17 cellular contexts compared by ENCODE assay signal in genomic region chr9:121738391-121738790, GRCh38.
DNase-seq lines count a peak whose midpoint lies in the region; FAIRE-seq and TF ChIP-seq lines count a peak whose summit lies in the region.
"Had no signal": no experiment of that assay in that cellular context is flagged by ENCODE, and none has a peak within 500 bp of the region (broad histone marks: within the 10 kb centered on the region; RNA-seq: fewer than 3 reads in every experiment).

No MANE protein-coding gene starts in this region.

- no peaks in the 10 kb centered on the region for H3K9me3 ChIP-seq in BLaER1 treated with 17β-estradiol and CSF1 and Interleukin-3, amounts not matched to agents 10 nM and 100 nM (replicated peaks in 1 of 11)
- no peaks in the 10 kb centered on the region for H3K9me3 ChIP-seq in OCI-LY1 (ENCODE audit: low read length)
- no peaks in the 10 kb centered on the region for H3K9me3 ChIP-seq in hepatocyte (ENCODE audit: low read depth)
- H3K9me3 ChIP-seq in small intestine (ENCODE audit: control insufficient read depth, low read depth), result no peaks in the 10 kb centered on the region
- no peaks in the 10 kb centered on the region for H3K9me3 ChIP-seq in osteoblast (ENCODE audit: low read depth, low read length)
- H3K9me3 ChIP-seq: MG63, mucosa of descending colon had no signal

- H3K36me3 ChIP-seq in BLaER1 treated with 17β-estradiol and CSF1 and Interleukin-3, amounts not matched to agents 10 nM and 100 nM, result no peaks in the 10 kb centered on the region
- H3K36me3 ChIP-seq in OCI-LY1 (ENCODE audit: insufficient read depth, low read length), result no peaks in the 10 kb centered on the region
- no peaks in the 10 kb centered on the region for H3K36me3 ChIP-seq in hepatocyte (replicated peaks; ENCODE audit: insufficient read depth, low read depth)
- no peaks in the 10 kb centered on the region for H3K36me3 ChIP-seq in small intestine (ENCODE audit: control insufficient read depth in 2 of 2, insufficient read depth in 2 of 2, low read length in 2 of 2)
- H3K36me3 ChIP-seq in osteoblast (ENCODE audit: insufficient read depth, low read length), result no peaks in the 10 kb centered on the region
- H3K36me3 ChIP-seq: MG63 had no signal

- TF ChIP-seq CTCF in OCI-LY1 (IDR thresholded peaks at IDR 0.05; ENCODE audit: low read length) (no peak), hepatocyte (IDR thresholded peaks at IDR 0.05; ENCODE audit: poor library complexity) (no peak), osteoblast (IDR thresholded peaks at IDR 0.05; ENCODE audit: extremely low read depth, low read depth, low read length) (no peak)

- DNase-seq in hepatocyte (ENCODE audit: low spot score) (no peak), small intestine (peak; percentile 24), activated gamma-delta T cell treated with Interleukin-2 at 50 U/mL for 16 hours (no peak), osteoblast (ENCODE audit: insufficient read length, low spot score, missing footprints) (no peak), UCSD-AML1 (lab: John Stamatoyannopoulos, UW; ENCODE audit: unreplicated experiment) (no peak)
- DNase-seq in activated CD4-positive, alpha-beta T cell treated with anti-CD3 and anti-CD28 coated beads, Interleukin-2, amount 10 ng/mL, durations not matched to agents 24 days and 14 days, result no peak
- DNase-seq: activated CD4-positive, alpha-beta memory T cell treated with anti-CD3 and anti-CD28 coated beads for 36 hours; DMS 273 treated with DMSO at 0.1 percent for 48 hours; MG63; NCI-H2081 treated with DMSO at 0.1 percent for 48 hours; NK-92 treated with Interleukin-12 subunit alpha and Interleukin-12 subunit beta, amount 100 ng/mL, for 24 hours; T1000 had no signal

- H3K9me3 Mint-ChIP-seq in activated CD4-positive, alpha-beta T cell treated with anti-CD3 and anti-CD28 coated beads, Interleukin-2, amount 10 ng/mL, durations not matched to agents 24 days and 14 days, result no peaks in the 10 kb centered on the region
- H3K9me3 Mint-ChIP-seq: activated CD4-positive, alpha-beta memory T cell treated with anti-CD3 and anti-CD28 coated beads for 36 hours had no signal

- peak overlapping the region in 3 of 11 experiments; percentile 8 to 35 (median 24); a peak in 5 of 22 replicates for H3K9ac ChIP-seq in BLaER1 treated with 17β-estradiol and CSF1 and Interleukin-3, amounts not matched to agents 10 nM and 100 nM
- H3K9ac ChIP-seq in OCI-LY1 (ENCODE audit: low read length), result peak overlapping the region; percentile 58

- no peaks in the 10 kb centered on the region for H3K79me2 ChIP-seq in OCI-LY1 (ENCODE audit: insufficient read depth, low read length)
- peaks cover 74% of the 10 kb centered on the region for H3K79me2 ChIP-seq in hepatocyte
- peaks cover 10% of the 10 kb centered on the region for H3K79me2 ChIP-seq in osteoblast (ENCODE audit: insufficient read depth, low read length)

- peaks cover 39% of the 10 kb centered on the region for H3K27me3 Mint-ChIP-seq in activated CD4-positive, alpha-beta T cell treated with anti-CD3 and anti-CD28 coated beads, Interleukin-2, amount 10 ng/mL, durations not matched to agents 24 days and 14 days

- H3K36me3 Mint-ChIP-seq in activated CD4-positive, alpha-beta T cell treated with anti-CD3 and anti-CD28 coated beads, Interleukin-2, amount 10 ng/mL, durations not matched to agents 24 days and 14 days (ENCODE audit: low read depth), result no peaks in the 10 kb centered on the region
- H3K36me3 Mint-ChIP-seq: activated CD4-positive, alpha-beta memory T cell treated with anti-CD3 and anti-CD28 coated beads for 36 hours had no signal

- no peaks in the 10 kb centered on the region for H3F3A ChIP-seq in OCI-LY1 (ENCODE audit: insufficient read depth, low read length)

- H3K4me1 Mint-ChIP-seq in activated CD4-positive, alpha-beta T cell treated with anti-CD3 and anti-CD28 coated beads, Interleukin-2, amount 10 ng/mL, durations not matched to agents 24 days and 14 days, result peaks cover 5% of the 10 kb centered on the region

- H2AFZ ChIP-seq in OCI-LY1 (ENCODE audit: low read length), result no peak overlapping the region
- H2AFZ ChIP-seq in hepatocyte, result no peak overlapping the region
- H2AFZ ChIP-seq in osteoblast (ENCODE audit: low read length), result no peak overlapping the region

- no peak overlapping the region for H3K4me3 ChIP-seq in BLaER1 treated with 17β-estradiol and CSF1 and Interleukin-3, amounts not matched to agents 10 nM and 100 nM
- peak overlapping the region; percentile 55 for H3K4me3 ChIP-seq in OCI-LY1 (ENCODE audit: low read depth, low read length, poor library complexity, severe bottlenecking)
- no peak overlapping the region for H3K4me3 ChIP-seq in hepatocyte
- H3K4me3 ChIP-seq in small intestine (ENCODE audit: low read depth in 1 of 2, low read length in 2 of 2), result peak overlapping the region in 1 of 2 donors; percentile 64
- H3K4me3 ChIP-seq in osteoblast (ENCODE audit: insufficient read depth, low read length), result no peak overlapping the region
- H3K4me3 ChIP-seq: MG63 had no signal

- peaks cover 0 to 11% (median 0%) of the 10 kb centered on the region in 11 experiments; a peak in 4 of 22 replicates for H3K27me3 ChIP-seq in BLaER1 treated with 17β-estradiol and CSF1 and Interleukin-3, amounts not matched to agents 10 nM and 100 nM
- H3K27me3 ChIP-seq in OCI-LY1 (ENCODE audit: insufficient read depth, low read length) (no peaks in the 10 kb centered on the region), hepatocyte (no peaks in the 10 kb centered on the region), small intestine (ENCODE audit: control insufficient read depth in 2 of 2, insufficient read depth in 2 of 2, low read length in 2 of 2) (no peaks in the 10 kb centered on the region), osteoblast (ENCODE audit: insufficient read depth, low read length) (no peaks in the 10 kb centered on the region)
- H3K27me3 ChIP-seq: MG63 had no signal

- peaks cover 16 to 86% (median 73%) of the 10 kb centered on the region in 10 experiments for H3K4me1 ChIP-seq in BLaER1 treated with 17β-estradiol and CSF1 and Interleukin-3, amounts not matched to agents 10 nM and 100 nM
- H3K4me1 ChIP-seq in OCI-LY1 (ENCODE audit: insufficient read depth, low read length, severe bottlenecking), result peaks cover 94% of the 10 kb centered on the region
- peaks cover 56% of the 10 kb centered on the region for H3K4me1 ChIP-seq in hepatocyte (ENCODE audit: insufficient read depth)
- H3K4me1 ChIP-seq in small intestine (ENCODE audit: control insufficient read depth in 2 of 2, insufficient read depth in 1 of 2, low read depth in 1 of 2, low read length in 1 of 2), result peaks cover 2 to 17% of the 10 kb centered on the region in 2 donors
- H3K4me1 ChIP-seq in osteoblast (ENCODE audit: insufficient read depth, low read length), result peaks cover 22% of the 10 kb centered on the region

- no peaks in the 10 kb centered on the region for H3K9me2 ChIP-seq in OCI-LY1 (ENCODE audit: low read depth, low read length)
- no peaks in the 10 kb centered on the region for H3K9me2 ChIP-seq in hepatocyte (replicated peaks; ENCODE audit: insufficient read depth)

- H3K27ac ChIP-seq in BLaER1 treated with 17β-estradiol and CSF1 and Interleukin-3, amounts not matched to agents 10 nM and 100 nM, result no peak overlapping the region
- peak overlapping the region; percentile 93 for H3K27ac ChIP-seq in OCI-LY1 (ENCODE audit: low read depth, low read length, poor library complexity, severe bottlenecking)
- H3K27ac ChIP-seq in hepatocyte, result peak overlapping the region; percentile 91
- peak overlapping the region; percentile 37 to 75 for H3K27ac ChIP-seq in small intestine (ENCODE audit: low read depth in 1 of 2, low read length in 1 of 2)
- H3K27ac ChIP-seq in osteoblast (ENCODE audit: low read depth, low read length), result no peak overlapping the region

- no peak overlapping the region for H3K27ac Mint-ChIP-seq in activated CD4-positive, alpha-beta T cell treated with anti-CD3 and anti-CD28 coated beads, Interleukin-2, amount 10 ng/mL, durations not matched to agents 24 days and 14 days
- H3K27ac Mint-ChIP-seq: activated CD4-positive, alpha-beta memory T cell treated with anti-CD3 and anti-CD28 coated beads for 36 hours had no signal

- FAIRE-seq in small intestine (lab: Jason Lieb, UNC), result no peak
- FAIRE-seq: endothelial cell of umbilical vein, keratinocyte had no signal

- peaks cover 8 to 97% (median 51%) of the 10 kb centered on the region in 11 experiments; a peak in 19 of 22 replicates for H4K20me1 ChIP-seq in BLaER1 treated with 17β-estradiol and CSF1 and Interleukin-3, amounts not matched to agents 10 nM and 100 nM
- H4K20me1 ChIP-seq in OCI-LY1 (ENCODE audit: insufficient read depth, low read length), result no peaks in the 10 kb centered on the region
- H4K20me1 ChIP-seq in hepatocyte (ENCODE audit: insufficient read depth, poor library complexity, severe bottlenecking), result peaks cover 35% of the 10 kb centered on the region
- H4K20me1 ChIP-seq in osteoblast (ENCODE audit: insufficient read depth, low read length), result peaks cover 2% of the 10 kb centered on the region

- no peak overlapping the region for H3K4me3 Mint-ChIP-seq in activated CD4-positive, alpha-beta T cell treated with anti-CD3 and anti-CD28 coated beads, Interleukin-2, amount 10 ng/mL, durations not matched to agents 24 days and 14 days
- H3K4me3 Mint-ChIP-seq: activated CD4-positive, alpha-beta memory T cell treated with anti-CD3 and anti-CD28 coated beads for 36 hours had no signal

- intact Hi-C loops in activated CD4-positive, alpha-beta T cell treated with anti-CD3 and anti-CD28 coated beads, Interleukin-2, amount 10 ng/mL, durations not matched to agents 24 days and 14 days (cut with micrococcal nuclease), result no loop called here

- WGBS in hepatocyte (ENCODE audit: low lambda C conversion rate, missing lambda C conversion rate), result 60% methylated on average over 2 of the region's 2 CpGs
- 13 to 51% (median 45%) methylated on average over 2 of the region's 2 CpGs for WGBS in small intestine, 3 donors

- H3K4me2 ChIP-seq in BLaER1 treated with 17β-estradiol and CSF1 and Interleukin-3, amounts not matched to agents 10 nM and 100 nM, result peak overlapping the region in 8 of 11 experiments; percentile 88 to 96 (median 94); a peak in 12 of 22 replicates
- peak overlapping the region; percentile 67 for H3K4me2 ChIP-seq in OCI-LY1 (ENCODE audit: low read length)
- H3K4me2 ChIP-seq in hepatocyte, result peak overlapping the region; percentile 91
- no peak overlapping the region for H3K4me2 ChIP-seq in osteoblast (ENCODE audit: insufficient read depth, low read length)

Comparison
In these comparisons a context has a peak if more than half of its experiments do, and no peak if none do; other contexts are left out.
1. H3K27ac ChIP-seq: peak in OCI-LY1 (single experiment), hepatocyte (single experiment) and small intestine (2 of 2); none in BLaER1 treated with 17β-estradiol and CSF1 and Interleukin-3, amounts not matched to agents 10 nM and 100 nM (0 of 11) and osteoblast (single experiment).